Comparison of ENCODE assay signal across 1 cellular context in the genomic region with DNA sequence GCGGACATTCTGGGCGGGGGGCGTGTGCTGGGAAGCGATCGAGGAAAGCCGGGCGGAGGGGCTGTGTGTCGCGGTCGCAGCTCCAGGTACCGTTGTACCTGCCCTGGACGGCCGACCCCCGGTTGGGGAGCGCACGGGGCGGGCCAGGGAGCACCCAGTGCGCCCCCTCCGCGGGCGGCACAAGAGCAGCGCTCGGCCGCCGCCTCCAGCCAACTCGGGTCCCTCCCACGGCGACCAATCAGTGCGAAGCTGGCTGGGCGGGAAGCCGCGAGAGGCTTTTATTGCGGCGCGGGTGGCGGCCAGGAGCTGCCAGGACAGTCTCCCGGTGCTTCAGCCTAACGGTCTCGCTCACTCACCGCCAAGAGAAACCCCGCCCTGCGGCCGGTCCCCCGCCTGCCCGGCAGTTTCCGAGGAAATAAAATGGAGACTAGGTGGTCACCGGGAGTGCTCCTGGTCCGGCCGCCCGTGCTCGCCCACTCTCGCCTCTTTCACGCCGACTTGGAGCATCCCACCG.
A peak's percentile ranks its signal among the peaks of the same experiment; 100 is the strongest.
TF ChIP-seq lines count a peak whose summit lies in the region.

No MANE protein-coding gene starts in this region.

TF ChIP-seq in HEK293, 187 proteins besides CTCF, POLR2A, EP300 and RAD21 (continued from another document):
- peak; percentile 69 for TF ChIP-seq ZBTB8A (tag by site-specific recombination; IDR thresholded peaks at IDR 0.05)
- TF ChIP-seq ZBTB7A (tag by site-specific recombination; IDR thresholded peaks at IDR 0.05; ENCODE audit: low read depth) = 0 out of 2 replicates have a peak, but pooled peaks have one; percentile 16
- TF ChIP-seq ZNF184 (tag by site-specific recombination; IDR thresholded peaks at IDR 0.05) = no peak
- TF ChIP-seq GLIS1 (tag by site-specific recombination; IDR thresholded peaks at IDR 0.05) = peak; percentile 90
- no peak for TF ChIP-seq ZNF621 (tag by site-specific recombination; IDR thresholded peaks at IDR 0.05)
- no peak for TF ChIP-seq ZNF664 (tag by site-specific recombination; IDR thresholded peaks at IDR 0.05)
- peak; percentile 88 for TF ChIP-seq ZNF335 (tag by site-specific recombination; conservative IDR thresholded peaks at IDR 0.05)
- peak; percentile 60 for TF ChIP-seq ZNF600 (tag by site-specific recombination; IDR thresholded peaks at IDR 0.05)
- TF ChIP-seq, protein P1, sequence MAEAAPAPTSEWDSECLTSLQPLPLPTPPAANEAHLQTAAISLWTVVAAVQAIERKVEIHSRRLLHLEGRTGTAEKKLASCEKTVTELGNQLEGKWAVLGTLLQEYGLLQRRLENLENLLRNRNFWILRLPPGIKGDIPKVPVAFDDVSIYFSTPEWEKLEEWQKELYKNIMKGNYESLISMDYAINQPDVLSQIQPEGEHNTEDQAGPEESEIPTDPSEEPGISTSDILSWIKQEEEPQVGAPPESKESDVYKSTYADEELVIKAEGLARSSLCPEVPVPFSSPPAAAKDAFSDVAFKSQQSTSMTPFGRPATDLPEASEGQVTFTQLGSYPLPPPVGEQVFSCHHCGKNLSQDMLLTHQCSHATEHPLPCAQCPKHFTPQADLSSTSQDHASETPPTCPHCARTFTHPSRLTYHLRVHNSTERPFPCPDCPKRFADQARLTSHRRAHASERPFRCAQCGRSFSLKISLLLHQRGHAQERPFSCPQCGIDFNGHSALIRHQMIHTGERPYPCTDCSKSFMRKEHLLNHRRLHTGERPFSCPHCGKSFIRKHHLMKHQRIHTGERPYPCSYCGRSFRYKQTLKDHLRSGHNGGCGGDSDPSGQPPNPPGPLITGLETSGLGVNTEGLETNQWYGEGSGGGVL (tag by site-specific recombination; IDR thresholded peaks at IDR 0.05) = no peak; the same call in none of the 2 replicates
- peak; percentile 58; the same call in 1 of the 2 replicates for TF ChIP-seq IKZF3 (tag by site-specific recombination; IDR thresholded peaks at IDR 0.05)
TF ChIP-seq in HEK293: peak in this region for 40.
